In the genomic region with DNA sequence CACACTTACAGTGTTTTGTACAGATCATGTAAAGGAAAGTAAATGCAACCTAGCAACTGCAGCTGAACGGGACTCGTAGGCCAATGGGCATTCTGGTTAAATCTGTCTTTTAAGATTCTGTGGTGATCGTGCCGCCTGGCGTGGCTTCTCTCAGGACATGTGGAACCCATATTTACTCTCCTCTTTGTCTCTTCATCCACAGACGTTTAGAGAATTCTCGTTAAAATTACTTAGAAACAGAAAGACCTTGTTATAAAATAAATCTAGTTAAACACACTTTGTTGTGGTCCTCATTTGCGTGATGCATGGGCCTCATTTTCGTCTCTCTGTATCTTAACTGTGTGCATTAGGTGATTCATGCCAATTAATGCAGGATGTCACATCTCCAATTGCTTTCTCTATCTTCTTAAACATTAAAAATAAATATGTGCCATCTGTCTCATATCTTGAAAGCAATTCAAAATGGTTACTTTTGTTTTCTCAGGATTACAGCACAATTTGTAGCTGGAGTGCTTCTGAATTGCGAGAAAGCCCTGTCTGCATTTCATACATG, we compare ENCODE assay signal across 9 cellular contexts. TPM values are rescaled to one million over a fixed set of nuclear protein-coding genes. Genes with fewer than 3 reads are reported as not detected.
DNase-seq lines count a peak whose midpoint lies in the region; ATAC-seq and TF ChIP-seq lines count a peak whose summit lies in the region.
"Had no signal": no experiment of that assay in that cellular context is flagged by ENCODE, and none has a peak within 500 bp of the region (broad histone marks: within the 10 kb centered on the region; RNA-seq: fewer than 3 reads in every experiment).

No MANE protein-coding gene starts in this region.

- DNase-seq in IMR-90: peak; percentile 44
- DNase-seq in colonic mucosa: peak; percentile 11
- peak; percentile 90 for DNase-seq in mesenchymal stem cell
- DNase-seq in OCI-M2 (lab: John Stamatoyannopoulos, UW; ENCODE audit: unreplicated experiment): no peak
- DNase-seq in globus pallidus (ENCODE audit: low spot score): no peak

- no peak overlapping the region for H2AK9ac ChIP-seq in IMR-90 (replicated peaks; ENCODE audit: low read depth, low read length, poor library complexity)

- in situ Hi-C loops in IMR-90 (cut with MboI; ENCODE audit: low sequenced_read_pairs): loop anchor here (10.0 kb wide), 4 partner anchors 309 to 579 kb away; no protein-coding TSS in a partner anchor

- no peak overlapping the region for H4K5ac ChIP-seq in IMR-90 (ENCODE audit: low read depth, low read length)

- no CpG with 5 or more reads among the region's 10 CpGs for WGBS in IMR-90 (ENCODE audit: extremely low coverage in 2 of 2, insufficient read length in 1 of 2), 2 experiments
- 96% methylated on average over 8 of the region's 10 CpGs for WGBS in mesenchymal stem cell

- no peak overlapping the region for H3K23ac ChIP-seq in IMR-90 (ENCODE audit: low read depth, low read length)
- no peak overlapping the region for H3K23ac ChIP-seq in mesenchymal stem cell (ENCODE audit: low read length in 2 of 2)

- H2BK15ac ChIP-seq in IMR-90 (ENCODE audit: low read depth, low read length): no peak overlapping the region
- no peak overlapping the region for H2BK15ac ChIP-seq in mesenchymal stem cell (ENCODE audit: low read depth, poor library complexity, severe bottlenecking)

- ATAC-seq in IMR-90 (ENCODE audit: low read depth) (no peak), HG03521 (IDR thresholded peaks at IDR 0.05; ENCODE audit: unreplicated experiment) (no peak), GM19023 (IDR thresholded peaks at IDR 0.05; ENCODE audit: unreplicated experiment) (no peak)

- H2BK5ac ChIP-seq in IMR-90 (ENCODE audit: low read depth, low read length, poor library complexity, severe bottlenecking): no peak overlapping the region
- H2BK5ac ChIP-seq in mesenchymal stem cell (ENCODE audit: low read depth, low read length, poor library complexity, severe bottlenecking): no peak overlapping the region

- H3K4me2 ChIP-seq in IMR-90 (ENCODE audit: low read depth, low read length): no peak overlapping the region
- H3K4me2 ChIP-seq in mesenchymal stem cell (ENCODE audit: low read length, poor library complexity, severe bottlenecking): no peak overlapping the region

- TF ChIP-seq RAD21 in IMR-90 (IDR thresholded peaks at IDR 0.05; ENCODE audit: low read length): no peak; the same call in 1 of the 2 replicates

- no peak overlapping the region for H3K14ac ChIP-seq in IMR-90 (replicated peaks; ENCODE audit: low read depth, low read length)
- no peak overlapping the region for H3K14ac ChIP-seq in mesenchymal stem cell (ENCODE audit: low read length in 2 of 2)

- H2AK5ac ChIP-seq in IMR-90 (ENCODE audit: low read depth, low read length) (peak overlapping the region; percentile 7; the same call in 1 of the 2 replicates), mesenchymal stem cell (ENCODE audit: low read length, severe bottlenecking) (peak overlapping the region; percentile 29)

- no peak overlapping the region for H4K8ac ChIP-seq in IMR-90 (ENCODE audit: low read depth in 2 of 2, low read length in 2 of 2)
- H4K8ac ChIP-seq in mesenchymal stem cell (ENCODE audit: low read length): no peak overlapping the region

- no TSS peak for BruUV-seq in IMR-90 (replicated peaks; lab: Mats Ljungman, UMichigan)

- H3K79me1 ChIP-seq in IMR-90 (ENCODE audit: low read depth in 1 of 2, low read length in 2 of 2): peaks cover 0 to 29% of the 10 kb centered on the region in 2 experiments; a peak in 1 of 4 replicates
- no peaks in the 10 kb centered on the region for H3K79me1 ChIP-seq in mesenchymal stem cell (replicated peaks; ENCODE audit: low read length, poor library complexity, severe bottlenecking)

- H3K36me3 ChIP-seq in ACC112 (ENCODE audit: insufficient read depth, low read length) (peaks cover 14% of the 10 kb centered on the region), IMR-90 (ENCODE audit: control insufficient read depth, insufficient read depth, low read length) (peaks cover 18% of the 10 kb centered on the region), colonic mucosa (peaks cover 4% of the 10 kb centered on the region), mesenchymal stem cell (ENCODE audit: control insufficient read depth in 1 of 2, insufficient read depth in 2 of 2, low read depth in 1 of 2, low read length in 2 of 2) (peaks cover 10 to 38% of the 10 kb centered on the region in 2 experiments)

- TF ChIP-seq CTCF in IMR-90 (conservative IDR thresholded peaks at IDR 0.05; ENCODE audit: low read depth, low read length) (no peak), colonic mucosa (IDR thresholded peaks at IDR 0.05) (no peak)

- no peak overlapping the region for H2BK12ac ChIP-seq in mesenchymal stem cell (ENCODE audit: low read length in 2 of 2)

- H3K9ac ChIP-seq in IMR-90 (ENCODE audit: low read depth, low read length): no peak overlapping the region
- no peak overlapping the region for H3K9ac ChIP-seq in colonic mucosa (ENCODE audit: low read depth in 2 of 2, low read length in 2 of 2)
- H3K9ac ChIP-seq in mesenchymal stem cell (ENCODE audit: low read length): no peak overlapping the region

- H3K9me3 ChIP-seq in IMR-90 (ENCODE audit: control insufficient read depth, insufficient read depth, low read length) (no peaks in the 10 kb centered on the region), colonic mucosa (no peaks in the 10 kb centered on the region), mesenchymal stem cell (ENCODE audit: control insufficient read depth, low read length) (no peaks in the 10 kb centered on the region)
- H3K9me3 ChIP-seq: Peyer's patch had no signal

- no peak overlapping the region for H3K56ac ChIP-seq in IMR-90 (ENCODE audit: extremely low read depth, insufficient read depth, low read length)

- H2BK20ac ChIP-seq in IMR-90 (ENCODE audit: low read depth, low read length): no peak overlapping the region

- CTCF ChIA-PET in IMR-90 (lab: Yijun Ruan, JAX): no interaction called here

- H3K18ac ChIP-seq in IMR-90 (ENCODE audit: low read depth, low read length) (no peak overlapping the region), mesenchymal stem cell (ENCODE audit: low read depth in 1 of 2, low read length in 2 of 2) (no peak overlapping the region)

- 0 out of 2 replicates have a peak overlapping the region, but pooled peaks have one; percentile 97 for H3K27ac ChIP-seq in ACC112 (ENCODE audit: low read depth, low read length)
- H3K27ac ChIP-seq in IMR-90 (ENCODE audit: insufficient read depth, low read length): no peak overlapping the region
- H3K27ac ChIP-seq in colonic mucosa: no peak overlapping the region
- no peak overlapping the region for H3K27ac ChIP-seq in mesenchymal stem cell (ENCODE audit: low read length, poor library complexity, severe bottlenecking)

- H4K20me1 ChIP-seq in IMR-90 (ENCODE audit: insufficient read depth, low read length): peaks cover 35% of the 10 kb centered on the region; the same call in 1 of the 2 replicates

- dilution Hi-C loops in IMR-90 (cut with HindIII; ENCODE audit: low sequenced_read_pairs, unreplicated experiment): no loop called here

- no peaks in the 10 kb centered on the region for H3K27me3 ChIP-seq in ACC112 (ENCODE audit: insufficient read depth, low read length)
- H3K27me3 ChIP-seq in IMR-90 (ENCODE audit: control insufficient read depth, insufficient read depth, low read length): no peaks in the 10 kb centered on the region
- no peaks in the 10 kb centered on the region for H3K27me3 ChIP-seq in colonic mucosa
- H3K27me3 ChIP-seq in mesenchymal stem cell (ENCODE audit: control insufficient read depth in 1 of 2, insufficient read depth in 1 of 2, low read length in 2 of 2): no peaks in the 10 kb centered on the region
- H3K27me3 ChIP-seq: Peyer's patch had no signal

- H3K4me3 ChIP-seq in ACC112 (ENCODE audit: low read depth, low read length) (no peak overlapping the region), IMR-90 (ENCODE audit: insufficient read depth, low read depth, low read length) (no peak overlapping the region), colonic mucosa (no peak overlapping the region), mesenchymal stem cell (ENCODE audit: insufficient read depth in 1 of 2, low read depth in 1 of 2, low read length in 2 of 2) (no peak overlapping the region)
- H3K4me3 ChIP-seq: Peyer's patch had no signal

- H4K91ac ChIP-seq in IMR-90 (ENCODE audit: insufficient read depth, low read depth, low read length) (no peak overlapping the region), mesenchymal stem cell (ENCODE audit: low read length) (no peak overlapping the region)

- POLR2A ChIA-PET in IMR-90 (lab: Charles Lee; ENCODE audit: unreplicated experiment): no interaction called here

- no peak overlapping the region for H2AFZ ChIP-seq in ACC112 (ENCODE audit: low read length, unreplicated experiment)
- no peak overlapping the region for H2AFZ ChIP-seq in IMR-90 (replicated peaks; ENCODE audit: low read length, poor library complexity)
- no peak overlapping the region for H2AFZ ChIP-seq in mesenchymal stem cell (ENCODE audit: low read depth, low read length)

- peaks cover 8% of the 10 kb centered on the region for H3K79me2 ChIP-seq in ACC112 (ENCODE audit: control insufficient read depth, insufficient read depth, low read length, unreplicated experiment)

- TF ChIP-seq POLR2A in IMR-90 (IDR thresholded peaks at IDR 0.05; ENCODE audit: low read depth, low read length): no peak; the same call in none of the 2 replicates

- H3K4ac ChIP-seq in IMR-90 (ENCODE audit: low read depth, low read length) (no peak overlapping the region), mesenchymal stem cell (ENCODE audit: low read depth in 1 of 2, low read length in 2 of 2) (no peak overlapping the region)

- intact Hi-C loops in IMR-90 (cut with micrococcal nuclease) (loop anchor here (2.0 kb wide), 1 partner anchor 321 kb away; no protein-coding TSS in a partner anchor), colonic mucosa (cut with DNase I) (no loop called here)

- no peak overlapping the region for H2BK120ac ChIP-seq in IMR-90 (ENCODE audit: low read depth, low read length)
- no peak overlapping the region for H2BK120ac ChIP-seq in mesenchymal stem cell (ENCODE audit: low read depth, low read length)

- H3K9me1 ChIP-seq in IMR-90 (ENCODE audit: insufficient read depth, low read length): peaks cover 13% of the 10 kb centered on the region

- H3K4me1 ChIP-seq in ACC112 (ENCODE audit: control insufficient read depth, insufficient read depth, low read length, unreplicated experiment) (peaks cover 38% of the 10 kb centered on the region), IMR-90 (ENCODE audit: control insufficient read depth, insufficient read depth, low read length) (peaks cover 11% of the 10 kb centered on the region), colonic mucosa (peaks cover 2% of the 10 kb centered on the region), mesenchymal stem cell (ENCODE audit: control insufficient read depth, insufficient read depth, low read depth, low read length) (peaks cover 8% of the 10 kb centered on the region)

TF ChIP-seq in IMR-90, 13 proteins besides CTCF, POLR2A, EP300 and RAD21 (continues in another document):
- no peak; the same call in 1 of the 2 replicates for TF ChIP-seq SMC3 (IDR thresholded peaks at IDR 0.05; ENCODE audit: low read depth, low read length)

RNA-seq across cellular contexts. Expression of a gene that starts 11.5 kb away (rescaled TPM):
- 69.0 and 98.6 TPM in 2 replicates for total RNA-seq in IMR-90 (2012; rRNA removed)
- polyA plus RNA-seq in IMR-90 (2012; rRNA removed): 123 and 175 TPM in 2 replicates
- polyA plus RNA-seq in IMR-90 (2012; cell fraction: cytosol; rRNA removed): 70.4 and 114 TPM in 2 replicates
- polyA plus RNA-seq in IMR-90 (2012; cell fraction: nucleus; rRNA removed; ENCODE audit: low replicate concordance): 720 and 827 TPM in 2 replicates
- total RNA-seq in colonic mucosa: 100 to 1,000 TPM; 106 to 299 TPM
- polyA plus RNA-seq in mesenchymal stem cell (2013, experiment 1 of 2): 195 TPM
- 183 TPM for polyA plus RNA-seq in mesenchymal stem cell (2013, experiment 2 of 2)

Comparison
In these comparisons a context has a peak if more than half of its experiments do, and no peak if none do; other contexts are left out.
1. DNase-seq: peak in IMR-90 (single experiment), colonic mucosa (single experiment) and mesenchymal stem cell (single experiment); none in OCI-M2 (single experiment) and globus pallidus (single experiment).